ENCODE assay signal across 11 cellular contexts in genomic region chr1:225466848-225467192, GRCh38. TPM values are rescaled to one million over a fixed set of nuclear protein-coding genes. Genes with fewer than 3 reads are reported as not detected.
DNase-seq lines count a peak whose midpoint lies in the region; ATAC-seq and TF ChIP-seq lines count a peak whose summit lies in the region.
"Had no signal": no experiment of that assay in that cellular context is flagged by ENCODE, and none has a peak within 500 bp of the region (broad histone marks: within the 10 kb centered on the region; RNA-seq: fewer than 3 reads in every experiment).

No MANE protein-coding gene starts in this region.

- TF ChIP-seq POLR2A in vagina (IDR thresholded peaks at IDR 0.05) = no peak

- DNase-seq in heart right ventricle (no peak), left ventricle myocardium superior (no peak), mesenteric fat pad (ENCODE audit: low spot score) (peak; percentile 16), vagina (ENCODE audit: extremely low spot score in 2 of 2) (no peak), GM10248 (ENCODE audit: extremely low spot score) (no peak), NCI-H146 treated with DMSO at 0.1 percent for 48 hours (lab: John Stamatoyannopoulos, UW; ENCODE audit: unreplicated experiment) (no peak), 8988T (no peak)
- no peak for DNase-seq in activated CD8-positive, alpha-beta T cell treated with anti-CD3 and anti-CD28 coated beads for 36 hours
- DNase-seq: NCI-H446 treated with DMSO at 0.1 percent for 48 hours, SJCRH30 had no signal

- H3K4me3 ChIP-seq in heart right ventricle (peak overlapping the region in 4 of 10 donors; percentile 44 to 56 (median 45)), vagina (no peak overlapping the region)
- H3K4me3 ChIP-seq: HAP-1, SJCRH30 had no signal

- H3K4me1 Mint-ChIP-seq in activated CD8-positive, alpha-beta T cell treated with anti-CD3 and anti-CD28 coated beads for 36 hours (ENCODE audit: low read depth) = peaks cover 20% of the 10 kb centered on the region

- CTCF ChIA-PET in activated CD8-positive, alpha-beta T cell treated with anti-CD3 and anti-CD28 coated beads for 36 hours (lab: Charles Lee) = interaction anchor here (1.8 to 2.5 kb wide), 2 partner anchors 10 to 22 kb away, joined by 8 to 11 read pairs; no protein-coding TSS in a partner anchor
- CTCF ChIA-PET in GM10248 (lab: Yijun Ruan, JAX) = interaction anchor here (1.6 to 2.3 kb wide), 4 partner anchors 14 to 445 kb away, joined by 3 to 12 read pairs (median 6); no protein-coding TSS in a partner anchor

- H3K27ac ChIP-seq in heart right ventricle = peak overlapping the region in 7 of 10 donors; percentile 56 to 97 (median 87)
- H3K27ac ChIP-seq in vagina = peak overlapping the region; percentile 58
- H3K27ac ChIP-seq: SJCRH30 had no signal

- H3K4me1 ChIP-seq in heart right ventricle (peaks cover 2 to 60% (median 46%) of the 10 kb centered on the region in 9 donors), vagina (peaks cover 23% of the 10 kb centered on the region)
- H3K4me1 ChIP-seq: HAP-1 had no signal

- 93 to 95% methylated on average over 4 of the region's 4 CpGs for WGBS in heart right ventricle, 2 donors

- H3K4me3 Mint-ChIP-seq in activated CD8-positive, alpha-beta T cell treated with anti-CD3 and anti-CD28 coated beads for 36 hours = peak overlapping the region; percentile 91

- POLR2A ChIA-PET in activated CD8-positive, alpha-beta T cell treated with anti-CD3 and anti-CD28 coated beads for 36 hours (lab: Charles Lee) = interaction anchor here (1.0 to 3.9 kb wide), 7 partner anchors 12 to 644 kb away, joined by 3 to 18 read pairs (median 13); partner anchors contain the start of genes LBR, PYCR2 and SRP9
- POLR2A ChIA-PET in GM10248 (lab: Yijun Ruan, JAX) = no interaction called here

- intact Hi-C loops in heart right ventricle (cut with DNase I) (no loop called here), left ventricle myocardium superior (cut with micrococcal nuclease) (no loop called here), vagina (cut with DNase I) (no loop called here)
- intact Hi-C loops in activated CD8-positive, alpha-beta T cell treated with anti-CD3 and anti-CD28 coated beads for 36 hours (cut with micrococcal nuclease) = no loop called here

- no peaks in the 10 kb centered on the region for H3K36me3 ChIP-seq in heart right ventricle
- H3K36me3 ChIP-seq in vagina = no peaks in the 10 kb centered on the region
- H3K36me3 ChIP-seq: HAP-1, SJCRH30 had no signal

- no peak for ATAC-seq in heart right ventricle
- ATAC-seq in left ventricle myocardium superior = no peak
- ATAC-seq in activated CD8-positive, alpha-beta T cell treated with anti-CD3 and anti-CD28 coated beads for 36 hours = no peak

- no peaks in the 10 kb centered on the region for H3K27me3 ChIP-seq in heart right ventricle
- H3K27me3 ChIP-seq in vagina = no peaks in the 10 kb centered on the region
- H3K27me3 ChIP-seq: SJCRH30 had no signal

- no peaks in the 10 kb centered on the region for H3K9me3 Mint-ChIP-seq in activated CD8-positive, alpha-beta T cell treated with anti-CD3 and anti-CD28 coated beads for 36 hours

- TF ChIP-seq CTCF in heart right ventricle (IDR thresholded peaks at IDR 0.05) (no peak), vagina (IDR thresholded peaks at IDR 0.05) (no peak), GM10248 (IDR thresholded peaks at IDR 0.05; ENCODE audit: control extremely low read depth, extremely low read depth, low read depth, missing control alignments) (no peak)
- no peak for TF ChIP-seq CTCF in activated CD8-positive, alpha-beta T cell treated with anti-CD3 and anti-CD28 coated beads for 36 hours (IDR thresholded peaks at IDR 0.05)

- H3K27me3 Mint-ChIP-seq in activated CD8-positive, alpha-beta T cell treated with anti-CD3 and anti-CD28 coated beads for 36 hours = no peaks in the 10 kb centered on the region

- H3K9me3 ChIP-seq in heart right ventricle (no peaks in the 10 kb centered on the region), vagina (no peaks in the 10 kb centered on the region)
- H3K9me3 ChIP-seq: HAP-1, SJCRH30 had no signal

- peak overlapping the region; percentile 99 for H3K27ac Mint-ChIP-seq in activated CD8-positive, alpha-beta T cell treated with anti-CD3 and anti-CD28 coated beads for 36 hours

- no peaks in the 10 kb centered on the region for H3K36me3 Mint-ChIP-seq in activated CD8-positive, alpha-beta T cell treated with anti-CD3 and anti-CD28 coated beads for 36 hours (ENCODE audit: low read depth)

RNA-seq across cellular contexts. Expression of gene LBR, which starts 39.0 kb away (rescaled TPM):
- total RNA-seq in heart right ventricle (10 to 100 TPM in 6 of 10 donors, 1 to 10 TPM in 4; 8.5 to 22.6 (median 11.0) TPM), left ventricle myocardium superior (9.5 TPM), mesenteric fat pad (55.3 TPM), vagina (41.5 TPM)
- polyA plus RNA-seq in heart right ventricle = 1 to 10 TPM; 7.6 to 7.7 TPM
- total RNA-seq in activated CD8-positive, alpha-beta T cell treated with anti-CD3 and anti-CD28 coated beads for 36 hours = 100 to 1,000 TPM; 145 to 156 TPM
